Comparison of ENCODE assay signal across 3 cellular contexts in genomic region chr1:36477615-36478014, GRCh38. TPM values are rescaled to one million over a fixed set of nuclear protein-coding genes. Genes with fewer than 3 reads are reported as not detected.
"Had no signal": no experiment of that assay in that cellular context is flagged by ENCODE, and none has a peak within 500 bp of the region (broad histone marks: within the 10 kb centered on the region; RNA-seq: fewer than 3 reads in every experiment).

No MANE protein-coding gene starts in this region.

RNA-seq across cellular contexts. Expression of gene CSF3R, which starts 5.1 kb away (rescaled TPM):
- total RNA-seq: dermis blood vessel endothelial cell, glomerular endothelial cell, mammary epithelial cell had no signal
- polyA plus RNA-seq: mammary epithelial cell had no signal
